8 cellular contexts compared by ENCODE assay signal in the genomic region with DNA sequence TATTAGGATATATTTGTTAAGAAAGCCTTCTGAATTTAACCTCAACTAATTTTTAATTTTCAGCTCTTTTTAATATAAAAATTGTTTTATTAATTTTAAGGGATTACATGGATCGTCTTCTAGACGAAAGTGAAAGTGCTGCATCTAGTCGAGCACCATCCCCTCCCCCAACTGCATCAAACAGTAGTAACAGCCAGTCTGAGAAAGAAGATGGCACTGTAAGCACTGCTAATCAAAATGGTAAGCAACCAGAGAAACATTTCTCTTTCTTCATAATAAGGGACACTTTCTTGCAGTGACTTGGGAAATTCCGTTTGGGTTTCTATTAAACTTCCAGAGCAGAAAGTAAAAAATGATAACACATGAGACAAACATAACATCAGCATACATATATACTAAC. TPM values are rescaled to one million over a fixed set of nuclear protein-coding genes. Genes with fewer than 3 reads are reported as not detected.
DNase-seq lines count a peak whose midpoint lies in the region; ATAC-seq lines count a peak whose summit lies in the region.

No MANE protein-coding gene starts in this region.

- DNase-seq in activated CD4-positive, alpha-beta T cell treated with anti-CD3 and anti-CD28 coated beads, Interleukin-2, amount 50 U/mL, for 4 hours = peak; percentile 38 to 44
- DNase-seq in head of caudate nucleus (peak in 39 of 42 donors; percentile 11 to 84 (median 58)), ecto neural progenitor cell (ENCODE audit: low spot score) (no peak), cerebellum (ENCODE audit: low spot score) (no peak)
- DNase-seq in stimulated activated CD4-positive, alpha-beta T cell treated with anti-CD3 and anti-CD28 coated beads, TNF-alpha, amount 100 ng/mL, for 24 hours (ENCODE audit: low read depth in 3 of 3) = peak in 2 of 3 experiments; percentile 12 to 27

- intact Hi-C loops in head of caudate nucleus (cut with DNase I) = no loop called here

- peak; percentile 23 for ATAC-seq in GM18907 (IDR thresholded peaks at IDR 0.05; ENCODE audit: unreplicated experiment)
- no peak for ATAC-seq in GM21528 (IDR thresholded peaks at IDR 0.05; ENCODE audit: low FRiP score, unreplicated experiment)
- no peak for ATAC-seq in GM21619 (IDR thresholded peaks at IDR 0.05; ENCODE audit: unreplicated experiment)

RNA-seq across cellular contexts. Expression of a gene that starts 56.9 kb away (rescaled TPM):
- 30.2 TPM for total RNA-seq in cerebellum

RNA-seq across cellular contexts. Expression of a gene that starts 57.0 kb away (rescaled TPM):
- 28.9 TPM for total RNA-seq in cerebellum

Comparison
In these comparisons a context has a peak if more than half of its experiments do, and no peak if none do; other contexts are left out.
1. DNase-seq: peak in activated CD4-positive, alpha-beta T cell treated with anti-CD3 and anti-CD28 coated beads, Interleukin-2, amount 50 U/mL, for 4 hours (2 of 2), head of caudate nucleus (39 of 42) and stimulated activated CD4-positive, alpha-beta T cell treated with anti-CD3 and anti-CD28 coated beads, TNF-alpha, amount 100 ng/mL, for 24 hours (2 of 3); none in ecto neural progenitor cell (single experiment) and cerebellum (single experiment).